In the genomic region with DNA sequence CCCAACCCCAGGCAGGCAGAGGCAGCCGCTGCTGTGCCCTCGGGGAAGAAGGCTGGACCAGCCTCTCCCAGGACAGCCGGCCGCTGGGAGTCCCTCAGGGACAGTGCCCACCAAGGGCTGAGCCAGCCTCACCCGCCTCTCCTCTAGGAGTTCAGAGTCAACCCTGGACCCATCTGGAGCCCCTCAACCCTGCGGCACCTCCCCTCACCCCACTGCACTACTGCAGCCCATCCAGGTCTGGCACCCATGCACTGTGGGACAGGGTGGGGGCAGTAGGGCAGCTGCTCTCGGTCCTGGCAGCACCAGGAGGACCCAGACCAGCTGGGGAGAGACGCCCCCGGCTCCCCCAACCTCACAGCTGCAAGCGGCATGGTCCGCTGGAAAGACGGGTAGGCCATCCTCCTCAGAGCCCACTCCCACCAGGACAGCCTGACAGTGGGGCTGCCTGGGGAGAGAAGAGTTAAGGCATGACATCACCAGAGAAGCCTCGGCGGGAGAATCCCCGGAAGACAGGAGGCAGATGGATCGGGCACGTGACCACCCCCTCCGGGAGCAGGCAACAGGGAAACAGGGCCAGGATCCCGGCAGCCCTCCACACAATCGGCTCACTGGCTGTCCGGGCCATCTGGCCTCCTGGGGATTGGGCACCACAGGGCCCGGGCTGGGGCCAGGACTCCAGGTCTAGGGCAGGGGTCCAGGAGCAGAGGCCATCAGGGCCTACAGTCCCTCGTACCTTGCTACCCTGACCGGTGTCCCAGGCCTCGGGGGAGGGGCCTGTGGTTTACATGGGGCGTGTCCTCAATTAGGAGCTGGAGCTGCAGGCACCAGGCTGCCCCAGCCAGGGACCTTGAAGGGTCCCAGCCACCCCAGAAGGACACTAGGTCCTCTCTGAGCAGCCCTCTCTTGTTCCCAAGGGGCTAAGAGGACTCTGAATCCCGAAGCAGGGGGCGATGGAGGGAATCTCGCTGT, we compare ENCODE assay signal across 8 cellular contexts. TPM values are rescaled to one million over a fixed set of nuclear protein-coding genes. Genes with fewer than 3 reads are reported as not detected.
A peak's percentile ranks its signal among the peaks of the same experiment; 100 is the strongest.
DNase-seq lines count a peak whose midpoint lies in the region; ATAC-seq and TF ChIP-seq lines count a peak whose summit lies in the region.

No MANE protein-coding gene starts in this region.

- peak overlapping the region; percentile 83 for H3K27ac Mint-ChIP-seq in type B pancreatic cell

- no peaks in the 10 kb centered on the region for H3K27me3 ChIP-seq in SJSA1 (replicated peaks)

- peak overlapping the region; percentile 79 for H3K4me3 Mint-ChIP-seq in type B pancreatic cell

- peaks cover 47% of the 10 kb centered on the region for H3K36me3 ChIP-seq in SJSA1

- DNase-seq in AG10803 (ENCODE audit: low read depth) (peak; percentile 73), HK-2 (ENCODE audit: unreplicated experiment) (peak; percentile 88), SJSA1 (ENCODE audit: low read depth in 1 of 2, low spot score in 2 of 2) (peak; percentile 76 to 81), epithelial cell of esophagus (ENCODE audit: low read depth) (peak; percentile 81), middle frontal gyrus (ENCODE audit: extremely low spot score, low spot score) (peak; percentile 88), type B pancreatic cell (ENCODE audit: extremely low spot score, unreplicated experiment) (no peak)
- DNase-seq in central memory CD4-positive, alpha-beta T cell: no peak

- 0 out of 2 replicates have a peak, but pooled peaks cover 5% of the 10 kb centered on the region for H3K9me3 ChIP-seq in SJSA1 (replicated peaks)

- no peaks in the 10 kb centered on the region for H3K27me3 Mint-ChIP-seq in type B pancreatic cell

- no peak for ATAC-seq in GM21423 (IDR thresholded peaks at IDR 0.05; ENCODE audit: unreplicated experiment)

- H3K4me3 ChIP-seq in AG10803 (ENCODE audit: low read length): peak overlapping the region; percentile 72
- peak overlapping the region; percentile 15 for H3K4me3 ChIP-seq in SJSA1
- H3K4me3 ChIP-seq in epithelial cell of esophagus (ENCODE audit: low read length): peak overlapping the region; percentile 78

- H3K27ac ChIP-seq in SJSA1: peak overlapping the region; percentile 67

- no peaks in the 10 kb centered on the region for H3K36me3 Mint-ChIP-seq in type B pancreatic cell

- H3K9me3 Mint-ChIP-seq in type B pancreatic cell: no peaks in the 10 kb centered on the region

- H3K4me1 Mint-ChIP-seq in type B pancreatic cell (ENCODE audit: unreplicated experiment): peaks cover 15% of the 10 kb centered on the region

- H3K4me1 ChIP-seq in SJSA1 (replicated peaks): peaks cover 48% of the 10 kb centered on the region

- TF ChIP-seq CTCF in AG10803 (conservative IDR thresholded peaks at IDR 0.05; ENCODE audit: low read length) (no peak), epithelial cell of esophagus (IDR thresholded peaks at IDR 0.05; ENCODE audit: insufficient read depth, low read depth, low read length, missing control alignments) (no peak), type B pancreatic cell (conservative IDR thresholded peaks at IDR 0.05) (no peak)

RNA-seq across cellular contexts. Expression of a gene that starts 3.1 kb away (rescaled TPM):
- total RNA-seq in SJSA1 (2014; rRNA removed; shearing (Covaris generic)): 41.1 and 44.8 TPM in 2 replicates
- 93.9 and 103 TPM in 2 replicates for total RNA-seq in type B pancreatic cell (ENCODE audit: low replicate concordance)

RNA-seq across cellular contexts. Expression of a gene that starts 3.8 kb away (rescaled TPM):
- 27.3 and 35.1 TPM in 2 replicates for total RNA-seq in SJSA1 (2014; rRNA removed; shearing (Covaris generic))
- total RNA-seq in type B pancreatic cell (ENCODE audit: low replicate concordance): 20.4 and 25.5 TPM in 2 replicates

RNA-seq across cellular contexts. Expression of a gene that starts 19.8 kb away (rescaled TPM):
- 66.7 and 81.0 TPM in 2 replicates for total RNA-seq in SJSA1 (2014; rRNA removed; shearing (Covaris generic))
- total RNA-seq in type B pancreatic cell (ENCODE audit: low replicate concordance): 127 and 138 TPM in 2 replicates

RNA-seq across cellular contexts. Expression of a gene that starts 20.0 kb away (rescaled TPM):
- total RNA-seq in SJSA1 (2014; rRNA removed; shearing (Covaris generic)): 29.4 and 39.2 TPM in 2 replicates
- 24.2 and 28.5 TPM in 2 replicates for total RNA-seq in type B pancreatic cell (ENCODE audit: low replicate concordance)

RNA-seq across cellular contexts. Expression of a gene that starts 24.4 kb away (rescaled TPM):
- 0.53 and 1.5 TPM in 2 replicates for total RNA-seq in SJSA1 (2014; rRNA removed; shearing (Covaris generic))
- 2.7 and 13.5 TPM in 2 replicates for total RNA-seq in type B pancreatic cell (ENCODE audit: low replicate concordance)

Comparison
In these comparisons a context has a peak if more than half of its experiments do, and no peak if none do; other contexts are left out.
1. DNase-seq: peak in AG10803 (single experiment), HK-2 (single experiment), SJSA1 (2 of 2), epithelial cell of esophagus (single experiment) and middle frontal gyrus (single experiment); none in type B pancreatic cell (single experiment) and central memory CD4-positive, alpha-beta T cell (single experiment).
2. H3K4me3 ChIP-seq: peak in every context shown above with its lines; median percentile 78 in epithelial cell of esophagus; 72 in AG10803; 15 in SJSA1.